Comparison of ENCODE assay signal across 23 cellular contexts in genomic region chr20:63505723-63506122, GRCh38. TPM values are rescaled to one million over a fixed set of nuclear protein-coding genes. Genes with fewer than 3 reads are reported as not detected.
"Had no signal": no experiment of that assay in that cellular context is flagged by ENCODE, and none has a peak within 500 bp of the region (broad histone marks: within the 10 kb centered on the region; RNA-seq: fewer than 3 reads in every experiment).

No MANE protein-coding gene starts in this region.

- H3K36me3 ChIP-seq: SJCRH30 had no signal

- H3K4me3 ChIP-seq: SJCRH30, SK-N-MC had no signal

- DNase-seq: KBM-7, MV-4-11, NCI-H1048, NCI-H1105, NCI-H1417, NCI-H1436 treated with DMSO at 0.1 percent for 48 hours, NCI-H1694, NCI-H187 treated with DMSO at 0.1 percent for 48 hours, NCI-H2029 treated with DMSO at 0.1 percent for 48 hours, NCI-H2171 treated with DMSO at 0.1 percent for 48 hours, NCI-H345, NCI-H446 treated with DMSO at 0.1 percent for 48 hours, NCI-H510A treated with DMSO at 0.1 percent for 48 hours, NCI-H69, NCI-H774, RPMI8226, SHP77 treated with DMSO at 0.1 percent for 48 hours had no signal

- H3K27ac ChIP-seq: HL-60, SJCRH30, SK-N-MC had no signal

- FAIRE-seq: RCC 7860 had no signal

RNA-seq across cellular contexts. Expression of gene KCNQ2, which starts 33.3 kb away (rescaled TPM):
- total RNA-seq: LHCN-M2, MCF 10A, SJCRH30 had no signal

RNA-seq across cellular contexts. Expression of gene SRMS, which starts 41.8 kb away (rescaled TPM):
- total RNA-seq: LHCN-M2, SJCRH30 had no signal
